8 cellular contexts compared by ENCODE assay signal in the genomic region with DNA sequence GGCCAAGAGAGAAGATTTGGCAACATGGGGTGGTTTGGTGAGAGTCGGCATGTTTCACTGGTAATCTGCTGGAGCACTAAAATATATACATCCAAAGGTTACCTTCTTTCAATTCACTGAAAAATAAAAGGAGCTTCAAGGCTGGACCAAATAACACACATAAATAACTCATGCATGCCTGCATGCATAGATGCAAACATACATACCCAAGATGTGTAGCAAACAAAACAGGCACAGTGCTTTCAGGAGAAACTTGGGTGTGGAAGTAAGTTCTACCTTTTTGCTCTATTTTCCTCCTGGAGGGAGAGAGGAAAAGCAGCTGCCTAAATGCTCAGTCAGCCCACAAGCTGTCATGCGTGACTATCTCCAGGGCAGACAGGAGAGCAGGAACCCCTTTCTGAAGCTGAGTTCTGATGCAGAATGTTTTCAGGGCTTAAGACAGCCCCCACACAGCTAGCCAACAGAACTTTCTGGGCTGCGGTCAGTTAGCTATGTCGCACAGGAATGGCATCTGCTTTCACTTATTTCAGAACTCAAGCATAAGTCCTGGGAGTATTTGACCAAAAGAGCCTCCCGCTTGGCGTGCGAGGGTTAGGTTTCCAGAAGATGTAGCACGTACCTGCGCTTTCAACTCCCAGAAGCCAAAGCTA.
DNase-seq lines count a peak whose midpoint lies in the region; ATAC-seq and TF ChIP-seq lines count a peak whose summit lies in the region.

No MANE protein-coding gene starts in this region.

- no peak for TF ChIP-seq POLR2A in prostate gland (IDR thresholded peaks at IDR 0.05)

- H3K4me1 ChIP-seq in prostate gland (replicated peaks), result peaks cover 29% of the 10 kb centered on the region

- H3K9me3 ChIP-seq in prostate gland, result no peaks in the 10 kb centered on the region

- peak; percentile 97 for DNase-seq in ELR (ENCODE audit: low read depth)
- DNase-seq in HL-60 (ENCODE audit: low read depth in 1 of 2, low spot score in 1 of 2), result peak; percentile 72 to 83
- peak; percentile 54 for DNase-seq in UCSD-AML1 (lab: John Stamatoyannopoulos, UW; ENCODE audit: unreplicated experiment)
- DNase-seq in fibroblast of mammary gland (ENCODE audit: low read depth), result peak; percentile 100
- DNase-seq in prostate gland (ENCODE audit: low spot score), result no peak
- no peak for DNase-seq in iPS-NIHi7 (ENCODE audit: extremely low spot score)
- no peak for DNase-seq in NCI-H510A (lab: John Stamatoyannopoulos, UW)

- intact Hi-C loops in prostate gland (cut with DNase I), result loop anchor here (5.0 kb wide), 1 partner anchor 35 kb away; no protein-coding TSS in a partner anchor

- H3K4me3 ChIP-seq in HL-60 (replicated peaks; ENCODE audit: insufficient read depth, low read length) (no peak overlapping the region), fibroblast of mammary gland (ENCODE audit: control insufficient read depth, low read depth, low read length) (peak overlapping the region; percentile 30), prostate gland (no peak overlapping the region)

- H3K36me3 ChIP-seq in prostate gland, result no peaks in the 10 kb centered on the region

- H3K27ac ChIP-seq in HL-60 (replicated peaks), result peak overlapping the region; percentile 97
- peak overlapping the region; percentile 57 to 74 for H3K27ac ChIP-seq in prostate gland

- ATAC-seq in GM21381 (IDR thresholded peaks at IDR 0.05; ENCODE audit: unreplicated experiment), result peak; percentile 39

- TF ChIP-seq CTCF in HL-60 (IDR thresholded peaks at IDR 0.05; ENCODE audit: insufficient read depth, low read length), result no peak
- no peak for TF ChIP-seq CTCF in fibroblast of mammary gland (conservative IDR thresholded peaks at IDR 0.05; ENCODE audit: control insufficient read depth, insufficient read depth, low read depth, low read length)
- no peak for TF ChIP-seq CTCF in prostate gland (IDR thresholded peaks at IDR 0.05)

- H3K27me3 ChIP-seq in HL-60 (ENCODE audit: insufficient read depth, poor library complexity, severe bottlenecking), result no peaks in the 10 kb centered on the region
- no peaks in the 10 kb centered on the region for H3K27me3 ChIP-seq in prostate gland (replicated peaks; ENCODE audit: insufficient read depth)

- 42% methylated on average over 9 of the region's 9 CpGs for WGBS in prostate gland

Comparison
In these comparisons a context has a peak if more than half of its experiments do, and no peak if none do; other contexts are left out.
1. DNase-seq: peak in ELR (single experiment), HL-60 (2 of 2), UCSD-AML1 (single experiment) and fibroblast of mammary gland (single experiment); none in prostate gland (single experiment), iPS-NIHi7 (single experiment) and NCI-H510A (single experiment).